15 cellular contexts compared by ENCODE assay signal in the genomic region with DNA sequence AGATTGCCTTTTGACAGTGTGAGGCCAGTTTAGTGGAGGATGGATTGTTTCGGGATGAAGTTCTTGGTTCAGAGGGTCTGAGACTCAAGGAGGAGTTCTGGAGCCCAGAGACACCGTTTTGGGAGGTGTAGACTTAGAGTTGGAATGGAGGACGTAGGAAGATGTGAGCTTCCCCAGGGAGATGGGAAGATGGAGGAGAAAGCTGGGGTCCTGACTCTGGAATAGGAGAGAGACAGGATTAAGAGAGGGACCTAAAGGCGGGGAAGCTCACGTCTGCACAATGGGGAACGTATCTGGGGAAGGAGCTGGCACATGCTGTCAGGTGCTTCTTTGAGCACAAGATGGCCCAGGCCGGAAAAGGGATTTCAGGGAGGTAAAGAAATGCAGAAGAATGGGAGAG.
"Had no signal": no experiment of that assay in that cellular context is flagged by ENCODE, and none has a peak within 500 bp of the region (broad histone marks: within the 10 kb centered on the region; RNA-seq: fewer than 3 reads in every experiment).

No MANE protein-coding gene starts in this region.

- DNase-seq: activated effector memory CD4-positive, alpha-beta T cell treated with Interleukin-2 at 50 U/mL for 16 hours; endodermal cell; gastrocnemius medialis; heart left ventricle; immature natural killer cell; midbrain; ovary; stimulated activated naive CD8-positive, alpha-beta T cell treated with anti-CD3 and anti-CD28 coated beads, Interleukin-15, amount 100 ng/mL, for 72 hours; T-helper 9 cell; upper lobe of left lung had no signal

- H3K27ac ChIP-seq: gastrocnemius medialis, heart left ventricle, neural progenitor cell, ovary had no signal

- H3K27me3 ChIP-seq: gastrocnemius medialis, neural progenitor cell, ovary, upper lobe of left lung had no signal

- H3K9me3 ChIP-seq: gastrocnemius medialis, heart left ventricle, ovary, upper lobe of left lung had no signal

- H3K27me3 Mint-ChIP-seq: stimulated activated naive CD8-positive, alpha-beta T cell treated with anti-CD3 and anti-CD28 coated beads, Interleukin-15, amount 100 ng/mL, for 72 hours had no signal

- H3K27ac Mint-ChIP-seq: endodermal cell, immature natural killer cell, neural progenitor cell had no signal

- H3K9me3 Mint-ChIP-seq: endodermal cell; immature natural killer cell; neural progenitor cell; stimulated activated naive CD8-positive, alpha-beta T cell treated with anti-CD3 and anti-CD28 coated beads, Interleukin-15, amount 100 ng/mL, for 72 hours had no signal

- H3K4me1 Mint-ChIP-seq: endodermal cell, immature natural killer cell had no signal

- H3K4me1 ChIP-seq: neural progenitor cell had no signal

- ATAC-seq: activated CD4-positive, CD25-positive, alpha-beta regulatory T cell treated with anti-CD3 and anti-CD28 coated beads, Interleukin-2, amount 50 U/mL, for 24 hours; gastrocnemius medialis; heart left ventricle; sciatic nerve; stimulated activated naive CD8-positive, alpha-beta T cell treated with anti-CD3 and anti-CD28 coated beads, Interleukin-15, amount 100 ng/mL, for 72 hours had no signal

- H3K9ac ChIP-seq: neural progenitor cell had no signal

- H3K36me3 ChIP-seq: gastrocnemius medialis, heart left ventricle, neural progenitor cell, ovary, upper lobe of left lung had no signal

- H3K4me3 ChIP-seq: gastrocnemius medialis, heart left ventricle, neural progenitor cell, ovary, upper lobe of left lung had no signal

- H3K4me3 Mint-ChIP-seq: endodermal cell; immature natural killer cell; neural progenitor cell; stimulated activated naive CD8-positive, alpha-beta T cell treated with anti-CD3 and anti-CD28 coated beads, Interleukin-15, amount 100 ng/mL, for 72 hours had no signal

- FAIRE-seq: astrocyte, bronchial epithelial cell had no signal

- H3K36me3 Mint-ChIP-seq: immature natural killer cell, neural progenitor cell had no signal
